ENCODE assay signal across 2 cellular contexts in the genomic region with DNA sequence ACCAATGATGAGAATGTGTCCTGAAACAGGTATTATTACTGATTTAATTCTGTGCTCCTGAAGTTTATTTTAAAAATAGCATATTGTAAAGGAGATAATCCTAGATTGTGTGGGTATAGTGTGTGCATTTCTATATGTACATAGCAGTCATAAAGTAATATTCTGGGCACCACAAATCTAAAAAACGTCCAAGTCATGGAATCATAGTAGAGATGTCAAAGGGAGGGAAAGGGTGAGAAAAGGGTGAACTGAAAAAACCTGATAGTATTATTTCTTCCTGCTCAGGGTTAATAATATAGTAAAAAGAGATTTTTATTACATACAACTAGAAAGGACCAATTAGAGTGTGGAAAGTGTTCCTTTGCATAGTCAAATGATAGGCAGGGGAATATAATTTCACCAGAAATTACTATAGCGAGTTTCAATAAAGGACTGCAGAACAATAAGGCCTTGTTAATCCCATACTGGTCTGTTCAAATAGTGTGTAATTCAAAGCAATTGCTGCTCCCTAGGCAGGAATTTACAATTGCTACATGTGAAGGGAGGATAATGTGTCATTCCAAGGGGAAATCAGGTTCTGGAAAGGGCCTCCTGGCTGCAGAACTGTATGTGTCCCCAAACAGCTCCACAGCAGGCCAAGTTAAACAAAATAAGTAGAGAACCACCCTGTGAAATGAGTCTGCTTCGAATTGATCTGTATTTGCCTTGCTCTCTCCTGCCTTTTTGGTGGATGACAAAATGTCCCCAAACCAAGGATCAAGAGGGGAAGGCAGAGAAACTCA.
TF ChIP-seq lines count a peak whose summit lies in the region.

No MANE protein-coding gene starts in this region.

TF ChIP-seq in A549, 52 proteins besides CTCF, POLR2A, EP300 and RAD21:
- TF ChIP-seq HDAC2 (IDR thresholded peaks at IDR 0.05) (no peak), GATA3 (IDR thresholded peaks at IDR 0.05; ENCODE audit: borderline replicate concordance) (no peak), RFX5 (IDR thresholded peaks at IDR 0.05) (no peak), NFE2L2 (conservative IDR thresholded peaks at IDR 0.05; ENCODE audit: low read length) (no peak)

TF ChIP-seq in H1, 55 proteins besides CTCF, POLR2A, EP300 and RAD21:
- TF ChIP-seq CBX8 (IDR thresholded peaks at IDR 0.05; ENCODE audit: borderline replicate concordance, low read depth, low read length) (no peak), CTBP2 (IDR thresholded peaks at IDR 0.05; ENCODE audit: borderline replicate concordance, insufficient read depth, insufficient read length, low read length) (no peak), EGR1 (IDR thresholded peaks at IDR 0.05; ENCODE audit: borderline replicate concordance, low read depth, low read length) (no peak), TEAD4 (IDR thresholded peaks at IDR 0.05; ENCODE audit: low read depth, low read length) (no peak), POLR2AphosphoS5 (IDR thresholded peaks at IDR 0.05; ENCODE audit: low read depth, low read length) (no peak)
TF ChIP-seq in H1: peak in this region for 0.
